25 cellular contexts compared by ENCODE assay signal in the genomic region with DNA sequence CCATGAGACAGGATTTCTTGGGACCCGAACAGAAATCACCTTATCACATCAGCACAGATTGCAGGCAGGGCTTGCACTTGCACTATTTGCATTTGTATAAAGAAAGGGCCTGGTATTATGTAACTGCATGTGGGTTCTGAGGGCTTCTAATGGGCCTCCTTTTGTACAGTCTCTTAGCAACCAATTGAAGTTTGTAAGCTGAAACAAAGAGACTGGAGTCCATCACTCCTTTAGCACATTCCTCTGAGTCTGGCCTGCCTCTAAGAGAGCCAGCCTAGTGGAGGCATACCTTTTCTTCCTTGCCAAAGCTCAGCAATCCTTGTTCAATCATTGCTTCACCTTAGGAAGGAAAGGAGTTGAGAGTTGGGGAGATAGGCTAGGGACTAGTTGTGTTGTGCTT.
DNase-seq lines count a peak whose midpoint lies in the region; TF ChIP-seq lines count a peak whose summit lies in the region.
"Had no signal": no experiment of that assay in that cellular context is flagged by ENCODE, and none has a peak within 500 bp of the region (broad histone marks: within the 10 kb centered on the region; RNA-seq: fewer than 3 reads in every experiment).

No MANE protein-coding gene starts in this region.

- H3K4me3 Mint-ChIP-seq in progenitor cell of endocrine pancreas (ENCODE audit: low read depth): no peak overlapping the region
- H3K4me3 Mint-ChIP-seq: activated CD4-positive, alpha-beta T cell treated with anti-CD3 and anti-CD28 coated beads for 36 hours; activated naive CD4-positive, alpha-beta T cell treated with anti-CD3 and anti-CD28 coated beads, Interleukin-2, amount 50 U/mL, for 24 hours; activated T-cell treated with anti-CD3 and anti-CD28 coated beads, Interleukin-2, amount 50 U/mL, for 72 hours; HFFc6; IgD-negative memory B cell had no signal

- no peaks in the 10 kb centered on the region for H3K79me2 ChIP-seq in smooth muscle cell (ENCODE audit: low read depth)

- no peak overlapping the region for H2AFZ ChIP-seq in smooth muscle cell (ENCODE audit: low read depth)

- H3K36me3 ChIP-seq in iPS-18a (ENCODE audit: control insufficient read depth, low read depth, low read length): no peaks in the 10 kb centered on the region
- no peaks in the 10 kb centered on the region for H3K36me3 ChIP-seq in smooth muscle cell (ENCODE audit: low read depth)
- H3K36me3 ChIP-seq: gastroesophageal sphincter, upper lobe of right lung had no signal

- H3K27me3 ChIP-seq in iPS-18a (ENCODE audit: control insufficient read depth, insufficient read depth, low read length): no peaks in the 10 kb centered on the region
- H3K27me3 ChIP-seq in smooth muscle cell (ENCODE audit: low read depth): no peaks in the 10 kb centered on the region
- H3K27me3 ChIP-seq: upper lobe of right lung had no signal

- H3K27me3 Mint-ChIP-seq in progenitor cell of endocrine pancreas: no peaks in the 10 kb centered on the region
- H3K27me3 Mint-ChIP-seq: activated CD4-positive, alpha-beta T cell treated with anti-CD3 and anti-CD28 coated beads for 36 hours; activated naive CD4-positive, alpha-beta T cell treated with anti-CD3 and anti-CD28 coated beads, Interleukin-2, amount 50 U/mL, for 24 hours; IgD-negative memory B cell had no signal

- H3K9me3 ChIP-seq in iPS-18a (ENCODE audit: control insufficient read depth, low read depth, low read length): no peaks in the 10 kb centered on the region
- no peaks in the 10 kb centered on the region for H3K9me3 ChIP-seq in smooth muscle cell (replicated peaks; ENCODE audit: low read depth)
- H3K9me3 ChIP-seq: gastroesophageal sphincter, upper lobe of right lung had no signal

- H3K4me1 ChIP-seq in iPS-18a (ENCODE audit: control insufficient read depth, low read depth, low read length) (peaks cover 51% of the 10 kb centered on the region), smooth muscle cell (ENCODE audit: low read depth) (peaks cover 16% of the 10 kb centered on the region)
- H3K4me1 ChIP-seq: gastroesophageal sphincter, upper lobe of right lung had no signal

- H3K4me3 ChIP-seq in iPS-18a (ENCODE audit: low read length) (peak overlapping the region; percentile 44), smooth muscle cell (no peak overlapping the region)
- H3K4me3 ChIP-seq: gastroesophageal sphincter, upper lobe of right lung had no signal

- no peaks in the 10 kb centered on the region for H4K20me1 ChIP-seq in smooth muscle cell (ENCODE audit: low read depth)

- H3K27ac Mint-ChIP-seq in progenitor cell of endocrine pancreas: peak overlapping the region; percentile 57
- H3K27ac Mint-ChIP-seq: activated CD4-positive, alpha-beta T cell treated with anti-CD3 and anti-CD28 coated beads for 36 hours; activated naive CD4-positive, alpha-beta T cell treated with anti-CD3 and anti-CD28 coated beads, Interleukin-2, amount 50 U/mL, for 24 hours; activated T-cell treated with anti-CD3 and anti-CD28 coated beads, Interleukin-2, amount 50 U/mL, for 72 hours; HFFc6; IgD-negative memory B cell had no signal

- H3K9ac ChIP-seq in iPS-18a (ENCODE audit: low read length): peak overlapping the region; percentile 68
- H3K9ac ChIP-seq in smooth muscle cell (ENCODE audit: low read depth): no peak overlapping the region

- no peaks in the 10 kb centered on the region for H3K36me3 Mint-ChIP-seq in progenitor cell of endocrine pancreas (ENCODE audit: insufficient read depth)

- no peaks in the 10 kb centered on the region for H3F3A ChIP-seq in smooth muscle cell (ENCODE audit: low read depth)

- TF ChIP-seq CTCF in progenitor cell of endocrine pancreas (IDR thresholded peaks at IDR 0.05; ENCODE audit: unreplicated experiment) (no peak), smooth muscle cell (IDR thresholded peaks at IDR 0.05; ENCODE audit: borderline replicate concordance, insufficient read depth, poor library complexity, severe bottlenecking) (no peak)

- WGBS in smooth muscle cell (ENCODE audit: low lambda C conversion rate): 5% methylated on average over 1 of the region's 1 CpG

- DNase-seq in NCI-H1417 (lab: John Stamatoyannopoulos, UW) (peak; percentile 5 to 77 (median 68)), NCI-H1417 treated with DMSO at 0.1 percent for 48 hours (lab: John Stamatoyannopoulos, UW) (no peak), NCI-H2227 treated with DMSO at 0.1 percent for 48 hours (lab: John Stamatoyannopoulos, UW) (peak; percentile 45), progenitor cell of endocrine pancreas (ENCODE audit: low spot score, unreplicated experiment) (no peak), foreskin melanocyte (no peak), smooth muscle cell (lab: John Stamatoyannopoulos, UW; ENCODE audit: unreplicated experiment) (no peak), NCI-H226 (no peak)
- DNase-seq: activated CD4-positive, alpha-beta T cell treated with anti-CD3 and anti-CD28 coated beads for 36 hours; activated T-cell treated with anti-CD3 and anti-CD28 coated beads, Interleukin-2, amount 50 U/mL, for 72 hours; aorta; central memory CD4-positive, alpha-beta T cell; effector CD4-positive, alpha-beta T cell; HFFc6; left ventricle myocardium superior; NCI-H1694; NCI-H524; OCI-M1; stimulated activated CD4-positive, alpha-beta T cell treated with anti-CD3 and anti-CD28 coated beads, Interleukin-12 subunit alpha, Interleukin-12 subunit beta, amount 100 ng/mL, for 4 hours; SW 1271; upper lobe of right lung had no signal

- peaks cover 10% of the 10 kb centered on the region for H3K4me1 Mint-ChIP-seq in progenitor cell of endocrine pancreas (ENCODE audit: low read depth)
- H3K4me1 Mint-ChIP-seq: activated CD4-positive, alpha-beta T cell treated with anti-CD3 and anti-CD28 coated beads for 36 hours; activated naive CD4-positive, alpha-beta T cell treated with anti-CD3 and anti-CD28 coated beads, Interleukin-2, amount 50 U/mL, for 24 hours had no signal

- H3K4me2 ChIP-seq in smooth muscle cell: no peak overlapping the region

- H3K9me3 Mint-ChIP-seq in progenitor cell of endocrine pancreas (ENCODE audit: low read depth): peaks cover 3% of the 10 kb centered on the region
- H3K9me3 Mint-ChIP-seq: activated naive CD4-positive, alpha-beta T cell treated with anti-CD3 and anti-CD28 coated beads, Interleukin-2, amount 50 U/mL, for 24 hours; activated T-cell treated with anti-CD3 and anti-CD28 coated beads, Interleukin-2, amount 50 U/mL, for 72 hours; HFFc6 had no signal

- H3K27ac ChIP-seq in iPS-18a (ENCODE audit: low read length) (peak overlapping the region; percentile 93), smooth muscle cell (ENCODE audit: low read depth) (no peak overlapping the region)
- H3K27ac ChIP-seq: 22Rv1, gastroesophageal sphincter, upper lobe of right lung had no signal

Comparison
In these comparisons a context has a peak if more than half of its experiments do, and no peak if none do; other contexts are left out.
1. DNase-seq: peak in NCI-H1417 (3 of 3) and NCI-H2227 treated with DMSO at 0.1 percent for 48 hours (single experiment); none in NCI-H1417 treated with DMSO at 0.1 percent for 48 hours (single experiment), progenitor cell of endocrine pancreas (single experiment), foreskin melanocyte (single experiment), smooth muscle cell (single experiment) and NCI-H226 (single experiment).